ENCODE assay signal across 15 cellular contexts in the genomic region with DNA sequence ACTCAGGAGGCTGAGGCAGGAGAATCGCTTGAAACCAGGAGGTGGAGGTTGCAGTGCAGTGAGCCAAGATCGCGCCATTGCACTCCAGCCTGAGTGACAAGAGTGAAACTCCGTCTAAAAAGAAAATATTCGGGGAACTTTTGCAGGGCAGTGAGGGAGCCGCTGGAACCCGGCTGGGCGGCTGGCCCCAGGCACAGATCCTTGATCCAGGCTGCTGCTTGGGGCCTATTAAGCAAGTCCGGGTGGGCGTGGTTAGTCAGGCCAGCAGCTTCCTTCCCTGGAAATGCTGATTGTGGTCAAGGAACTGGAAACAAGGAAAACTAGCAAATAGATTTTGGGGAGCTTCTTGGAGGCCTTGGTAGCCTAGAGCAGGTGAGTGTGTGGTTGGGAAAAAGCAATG. TPM values are rescaled to one million over a fixed set of nuclear protein-coding genes. Genes with fewer than 3 reads are reported as not detected.
"Had no signal": no experiment of that assay in that cellular context is flagged by ENCODE, and none has a peak within 500 bp of the region (broad histone marks: within the 10 kb centered on the region; RNA-seq: fewer than 3 reads in every experiment).

No MANE protein-coding gene starts in this region.

- H3K4me3 ChIP-seq: esophagus muscularis mucosa, psoas muscle, spleen, thoracic aorta, vagina had no signal

- DNase-seq: activated CD4-positive, alpha-beta T cell treated with anti-CD3 and anti-CD28 coated beads for 36 hours; activated CD4-positive, CD25-positive, alpha-beta regulatory T cell; activated effector memory CD4-positive, alpha-beta T cell treated with Interleukin-2 at 50 U/mL for 16 hours; activated naive CD4-positive, alpha-beta T cell treated with Interleukin-2 at 50 U/mL for 16 hours; brain microvascular endothelial cell; foreskin melanocyte; naive B cell; occipital lobe; psoas muscle; spleen; stimulated activated naive CD4-positive, alpha-beta T cell had no signal

- H3K9me3 ChIP-seq: esophagus muscularis mucosa, psoas muscle, spleen, thoracic aorta, vagina had no signal

- H3K4me1 ChIP-seq: parathyroid adenoma, psoas muscle, vagina had no signal

- H3K27me3 ChIP-seq: brain microvascular endothelial cell, esophagus muscularis mucosa, spleen, vagina had no signal

- H3K27ac ChIP-seq: brain microvascular endothelial cell, esophagus muscularis mucosa, parathyroid adenoma, psoas muscle, thoracic aorta, vagina had no signal

RNA-seq across cellular contexts. Expression of a gene that starts 17.9 kb away (rescaled TPM):
- total RNA-seq: vagina had no signal
